1 cellular context compared by ENCODE assay signal in genomic region chr1:162133566-162133965, GRCh38.
A peak's percentile ranks its signal among the peaks of the same experiment; 100 is the strongest.
TF ChIP-seq lines count a peak whose summit lies in the region.

No MANE protein-coding gene starts in this region.

TF ChIP-seq in HEK293, 187 proteins besides CTCF, POLR2A, EP300 and RAD21 (continued from another document):
- TF ChIP-seq ELK4 (IDR thresholded peaks at IDR 0.05; ENCODE audit: borderline replicate concordance, low read depth, low read length) (no peak), ZNF398 (tag by site-specific recombination; IDR thresholded peaks at IDR 0.05) (no peak), KLF16 (tag by site-specific recombination; IDR thresholded peaks at IDR 0.05) (peak; percentile 30; the same call in 1 of the 2 replicates), GLI4 (tag by site-specific recombination; IDR thresholded peaks at IDR 0.05) (no peak), ZNF830 (tag by site-specific recombination; IDR thresholded peaks at IDR 0.05; ENCODE audit: low read depth) (no peak), PRDM10 (tag by site-specific recombination; IDR thresholded peaks at IDR 0.05) (no peak), SP7 (tag by site-specific recombination; IDR thresholded peaks at IDR 0.05) (no peak), ZSCAN16 (tag by site-specific recombination; IDR thresholded peaks at IDR 0.05) (no peak), HOXA7 (CRISPR knock-in tag; IDR thresholded peaks at IDR 0.05; ENCODE audit: borderline replicate concordance) (no peak), FEZF1 (tag by site-specific recombination; IDR thresholded peaks at IDR 0.05) (0 out of 2 replicates have a peak, but pooled peaks have one; percentile 18), MYNN (tag by site-specific recombination; IDR thresholded peaks at IDR 0.05; ENCODE audit: borderline replicate concordance) (no peak), ZNF677 (tag by site-specific recombination; IDR thresholded peaks at IDR 0.05) (no peak), ZNF837 (tag by site-specific recombination; IDR thresholded peaks at IDR 0.05) (no peak)
TF ChIP-seq in HEK293: peak in this region for 4.
